In genomic region chr4:38319456-38320348, GRCh38 we compare ENCODE assay signal across 1 cellular context.
TF ChIP-seq lines count a peak whose summit lies in the region.

No MANE protein-coding gene starts in this region.

TF ChIP-seq in HEK293, 187 proteins besides CTCF, POLR2A, EP300 and RAD21 (continued from another document):
- TF ChIP-seq ZNF280D (tag by site-specific recombination; IDR thresholded peaks at IDR 0.05): no peak
